In the genomic region with DNA sequence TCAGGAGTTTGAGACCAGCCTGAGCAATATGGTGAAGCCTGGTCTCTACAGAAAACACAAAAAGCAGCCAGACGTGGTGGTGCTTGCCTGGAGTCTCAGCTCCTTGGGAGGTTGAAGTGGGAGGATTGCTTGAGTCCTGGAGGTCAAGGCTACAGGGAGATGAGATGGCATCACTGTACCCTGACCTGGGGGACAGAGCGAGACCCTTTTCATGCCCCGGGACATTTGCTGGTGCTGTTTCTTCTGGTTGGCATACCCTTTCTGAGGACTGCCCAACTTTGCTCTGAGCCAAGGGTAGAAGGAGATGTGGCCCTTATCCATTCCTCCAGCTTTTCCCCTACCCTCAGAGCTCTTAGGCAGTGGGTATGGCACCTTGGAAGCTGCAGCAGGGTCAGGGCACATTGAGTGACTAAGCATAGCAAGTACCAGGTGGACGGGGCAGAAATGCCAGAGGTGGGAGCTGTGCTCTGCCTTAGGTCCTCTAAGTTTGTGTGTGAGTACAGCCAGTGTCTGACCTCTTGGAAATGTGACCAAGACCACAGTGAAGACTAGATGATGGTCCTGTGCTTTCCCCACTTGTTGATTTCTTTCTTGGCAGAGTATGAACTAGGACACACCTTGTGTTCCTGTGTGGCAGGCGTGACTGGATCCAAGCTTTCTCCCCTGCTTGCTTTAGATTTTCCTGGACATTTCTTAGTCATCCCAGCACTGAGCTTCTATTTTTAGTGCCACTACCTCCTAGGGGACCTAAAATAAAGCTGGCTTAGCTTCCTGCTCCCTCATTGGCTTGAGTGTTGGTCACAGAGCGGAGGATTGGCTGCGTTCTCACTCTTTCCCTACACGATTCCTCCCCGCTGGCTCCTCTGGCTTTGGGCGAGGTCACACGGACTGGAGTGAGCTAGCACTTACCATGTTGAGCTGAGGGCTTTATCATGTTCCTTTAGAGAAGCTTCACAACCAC, we compare ENCODE assay signal across 9 cellular contexts. TPM values are rescaled to one million over a fixed set of nuclear protein-coding genes. Genes with fewer than 3 reads are reported as not detected.
A peak's percentile ranks its signal among the peaks of the same experiment; 100 is the strongest.
DNase-seq lines count a peak whose midpoint lies in the region; ATAC-seq and TF ChIP-seq lines count a peak whose summit lies in the region.
"Had no signal": no experiment of that assay in that cellular context is flagged by ENCODE, and none has a peak within 500 bp of the region (broad histone marks: within the 10 kb centered on the region; RNA-seq: fewer than 3 reads in every experiment).

No MANE protein-coding gene starts in this region.

- DNase-seq in T-helper 17 cell: no peak
- no peak for DNase-seq in esophagus squamous epithelium (lab: John Stamatoyannopoulos, UW)
- DNase-seq in transverse colon: no peak
- DNase-seq in OCI-LY7 (ENCODE audit: low spot score): no peak
- DNase-seq in NCI-H748 treated with DMSO at 0.1 percent for 48 hours (lab: John Stamatoyannopoulos, UW): no peak
- DNase-seq in SW 1271 (lab: John Stamatoyannopoulos, UW): no peak
- DNase-seq: NCI-H510A had no signal

- no peaks in the 10 kb centered on the region for H3K9me2 ChIP-seq in OCI-LY7 (ENCODE audit: insufficient read depth, low read length)

- no peaks in the 10 kb centered on the region for H3K9me3 ChIP-seq in T-helper 17 cell (ENCODE audit: control insufficient read depth, low read length, poor library complexity, severe bottlenecking)
- no peaks in the 10 kb centered on the region for H3K9me3 ChIP-seq in esophagus squamous epithelium
- H3K9me3 ChIP-seq in muscle layer of duodenum (ENCODE audit: control insufficient read depth in 1 of 2, low read length in 2 of 2): no peaks in the 10 kb centered on the region
- H3K9me3 ChIP-seq in transverse colon: no peaks in the 10 kb centered on the region
- no peaks in the 10 kb centered on the region for H3K9me3 ChIP-seq in OCI-LY7 (ENCODE audit: low read length)

- H3K27ac ChIP-seq in esophagus squamous epithelium: peak overlapping the region; percentile 63 to 84 (median 76)
- H3K27ac ChIP-seq in muscle layer of duodenum (ENCODE audit: low read length): peak overlapping the region; percentile 64
- H3K27ac ChIP-seq in transverse colon: peak overlapping the region; percentile 22 to 62 (median 36)
- H3K27ac ChIP-seq in OCI-LY7 (ENCODE audit: low read depth, low read length, poor library complexity, severe bottlenecking): no peak overlapping the region

- intact Hi-C loops in esophagus squamous epithelium (cut with DNase I): no loop called here
- intact Hi-C loops in transverse colon (cut with DNase I; ENCODE audit: low total_unique reads): no loop called here
- intact Hi-C loops in OCI-LY7 (cut with micrococcal nuclease; ENCODE audit: unreplicated experiment): no loop called here

- peaks cover 30 to 62% (median 50%) of the 10 kb centered on the region in 3 donors for H3K4me1 ChIP-seq in esophagus squamous epithelium
- H3K4me1 ChIP-seq in muscle layer of duodenum (ENCODE audit: control insufficient read depth in 1 of 2, insufficient read depth in 2 of 2, low read length in 2 of 2): peaks cover 0 to 35% of the 10 kb centered on the region in 2 donors
- H3K4me1 ChIP-seq in transverse colon: peaks cover 0 to 38% (median 16%) of the 10 kb centered on the region in 4 donors
- H3K4me1 ChIP-seq in OCI-LY7 (ENCODE audit: insufficient read depth, low read length, poor library complexity, severe bottlenecking): no peaks in the 10 kb centered on the region

- CTCF ChIA-PET in OCI-LY7 (lab: Charles Lee; ENCODE audit: unreplicated experiment): no interaction called here

- peak overlapping the region; percentile 84 for H3K27ac Mint-ChIP-seq in T-helper 17 cell

- in situ Hi-C loops in transverse colon (cut with MboI; ENCODE audit: low pct_ligation_motif_present in 1 of 4, low pct_unique_long_range_greater_than_20kb in 1 of 4, low sequenced_read_pairs in 3 of 4): no loop called here

- H3K4me2 ChIP-seq in OCI-LY7 (ENCODE audit: low read length): no peak overlapping the region

- TF ChIP-seq CTCF in esophagus squamous epithelium (IDR thresholded peaks at IDR 0.05): no peak
- no peak for TF ChIP-seq CTCF in transverse colon (IDR thresholded peaks at IDR 0.05)
- no peak for TF ChIP-seq CTCF in OCI-LY7 (conservative IDR thresholded peaks at IDR 0.05; ENCODE audit: low read length)

- POLR2A ChIA-PET in OCI-LY7 (lab: Charles Lee): interaction anchor here (0.6 to 1.4 kb wide), 3 partner anchors 8 to 349 kb away, joined by 3 to 5 read pairs (median 3); partner anchors contain the start of gene EDC4

- H3K4me1 Mint-ChIP-seq in T-helper 17 cell: peaks cover 14% of the 10 kb centered on the region

- no peak for TF ChIP-seq POLR2A in esophagus squamous epithelium (IDR thresholded peaks at IDR 0.05)
- no peak for TF ChIP-seq POLR2A in transverse colon (IDR thresholded peaks at IDR 0.05)

- no peaks in the 10 kb centered on the region for H3K27me3 Mint-ChIP-seq in T-helper 17 cell

- H3K36me3 ChIP-seq in esophagus squamous epithelium: peaks cover 0 to 31% (median 12%) of the 10 kb centered on the region in 3 donors
- peaks cover 0 to 38% of the 10 kb centered on the region in 2 donors for H3K36me3 ChIP-seq in muscle layer of duodenum (ENCODE audit: control insufficient read depth in 1 of 2, insufficient read depth in 2 of 2, low read length in 2 of 2)
- H3K36me3 ChIP-seq in transverse colon: peaks cover 0 to 15% (median 0%) of the 10 kb centered on the region in 4 donors
- peaks cover 84% of the 10 kb centered on the region for H3K36me3 ChIP-seq in OCI-LY7 (ENCODE audit: insufficient read depth, low read length)

- 63 to 66% methylated on average over 10 of the region's 11 CpGs for WGBS in esophagus squamous epithelium, 2 donors
- 87 to 95% methylated on average over 4 to 11 of the region's 11 CpGs for WGBS in transverse colon (ENCODE audit: low coverage in 1 of 2), 2 donors

- no peak overlapping the region for H3K4me3 Mint-ChIP-seq in T-helper 17 cell

- no peak for TF ChIP-seq EP300 in transverse colon (IDR thresholded peaks at IDR 0.05; ENCODE audit: low read depth)

- no peak overlapping the region for H2AFZ ChIP-seq in OCI-LY7 (ENCODE audit: low read length)

- peaks cover 55% of the 10 kb centered on the region for H3K79me2 ChIP-seq in OCI-LY7 (ENCODE audit: insufficient read depth, low read depth, low read length)

- H3K4me3 ChIP-seq in esophagus squamous epithelium: peak overlapping the region in 1 of 4 donors; percentile 7
- peak overlapping the region in 1 of 2 donors; percentile 14 for H3K4me3 ChIP-seq in muscle layer of duodenum (ENCODE audit: low read depth in 1 of 2, low read length in 2 of 2)
- H3K4me3 ChIP-seq in transverse colon: no peak overlapping the region
- no peak overlapping the region for H3K4me3 ChIP-seq in OCI-LY7 (ENCODE audit: low read depth, low read length, poor library complexity, severe bottlenecking)

- H3K27me3 ChIP-seq in esophagus squamous epithelium (no peaks in the 10 kb centered on the region), muscle layer of duodenum (ENCODE audit: low read depth, low read length) (no peaks in the 10 kb centered on the region), transverse colon (no peaks in the 10 kb centered on the region)

- no peaks in the 10 kb centered on the region for H3K36me3 Mint-ChIP-seq in T-helper 17 cell (ENCODE audit: low read depth)
- H3K36me3 Mint-ChIP-seq: activated naive CD4-positive, alpha-beta T cell treated with anti-CD3 and anti-CD28 coated beads, Interleukin-2, amount 50 U/mL, for 72 hours had no signal

- H4K20me1 ChIP-seq in OCI-LY7 (ENCODE audit: insufficient read depth, low read length): peaks cover 5% of the 10 kb centered on the region; the same call in 1 of the 2 replicates

- ATAC-seq in T-helper 17 cell: no peak
- ATAC-seq: activated naive CD4-positive, alpha-beta T cell treated with anti-CD3 and anti-CD28 coated beads, Interleukin-2, amount 50 U/mL, for 72 hours had no signal

- BruUV-seq in OCI-LY7 (replicated peaks; lab: Mats Ljungman, UMichigan): no TSS peak

RNA-seq across cellular contexts. Expression of gene EDC4, which starts 9.9 kb away (rescaled TPM):
- total RNA-seq in T-helper 17 cell (100 to 1,000 TPM in 1 of 2 donors, 10 to 100 TPM in 1; 99.0 to 105 TPM), esophagus squamous epithelium (10 to 100 TPM; 26.5 to 46.9 (median 37.0) TPM), transverse colon (100 to 1,000 TPM in 2 of 4 donors, 10 to 100 TPM in 2; 76.4 to 162 (median 105) TPM), OCI-LY7 (2022) (86.6 and 100 TPM in 2 replicates)
- 58.4 and 89.6 TPM in 2 replicates for total RNA-seq in OCI-LY7 (2014; rRNA removed; shearing (Covaris generic))

RNA-seq across cellular contexts. Expression of gene CENPT, which starts 15.4 kb away (rescaled TPM):
- 10 to 100 TPM; 75.3 to 77.0 TPM for total RNA-seq in T-helper 17 cell
- total RNA-seq in esophagus squamous epithelium: 10 to 100 TPM; 12.3 to 42.7 (median 19.6) TPM
- total RNA-seq in transverse colon: 100 to 1,000 TPM in 2 of 4 donors, 10 to 100 TPM in 2; 58.2 to 248 (median 100) TPM
- total RNA-seq in OCI-LY7 (2014; rRNA removed; shearing (Covaris generic)): 74.7 and 85.3 TPM in 2 replicates
- 48.9 and 55.4 TPM in 2 replicates for total RNA-seq in OCI-LY7 (2022)

RNA-seq across cellular contexts. Expression of gene NUTF2, which starts 16.2 kb away (rescaled TPM):
- total RNA-seq in T-helper 17 cell (10 to 100 TPM; 46.6 to 66.8 TPM), esophagus squamous epithelium (10 to 100 TPM; 41.4 to 85.1 (median 63.7) TPM), transverse colon (100 to 1,000 TPM in 1 of 4 donors, 10 to 100 TPM in 3; 75.2 to 131 (median 89.0) TPM), OCI-LY7 (2022) (143 and 144 TPM in 2 replicates)
- 168 and 187 TPM in 2 replicates for total RNA-seq in OCI-LY7 (2014; rRNA removed; shearing (Covaris generic))

RNA-seq across cellular contexts. Expression of gene THAP11, which starts 20.8 kb away (rescaled TPM):
- total RNA-seq in T-helper 17 cell: 10 to 100 TPM; 31.2 to 33.1 TPM
- total RNA-seq in esophagus squamous epithelium: 10 to 100 TPM; 35.8 to 48.8 (median 42.1) TPM
- total RNA-seq in transverse colon: 10 to 100 TPM; 24.7 to 44.1 (median 32.7) TPM
- total RNA-seq in OCI-LY7 (2014; rRNA removed; shearing (Covaris generic)): 52.9 and 66.3 TPM in 2 replicates
- total RNA-seq in OCI-LY7 (2022): 38.8 and 39.5 TPM in 2 replicates

RNA-seq across cellular contexts. Expression of gene NRN1L, which starts 21.8 kb away (rescaled TPM):
- total RNA-seq in T-helper 17 cell: 1 to 10 TPM; 2.5 to 2.6 TPM
- under 1 TPM in 2 of 4 donors, not detected in 2; 0.57 to 0.99 TPM for total RNA-seq in esophagus squamous epithelium
- 1 to 10 TPM in 1 of 4 donors, not detected in 3; 2.5 TPM for total RNA-seq in transverse colon
- total RNA-seq in OCI-LY7 (2014; rRNA removed; shearing (Covaris generic)): 0.66 and 1.7 TPM in 2 replicates
- total RNA-seq in OCI-LY7 (2022): 0.80 and 1.2 TPM in 2 replicates
